18 cellular contexts compared by ENCODE assay signal in the genomic region with DNA sequence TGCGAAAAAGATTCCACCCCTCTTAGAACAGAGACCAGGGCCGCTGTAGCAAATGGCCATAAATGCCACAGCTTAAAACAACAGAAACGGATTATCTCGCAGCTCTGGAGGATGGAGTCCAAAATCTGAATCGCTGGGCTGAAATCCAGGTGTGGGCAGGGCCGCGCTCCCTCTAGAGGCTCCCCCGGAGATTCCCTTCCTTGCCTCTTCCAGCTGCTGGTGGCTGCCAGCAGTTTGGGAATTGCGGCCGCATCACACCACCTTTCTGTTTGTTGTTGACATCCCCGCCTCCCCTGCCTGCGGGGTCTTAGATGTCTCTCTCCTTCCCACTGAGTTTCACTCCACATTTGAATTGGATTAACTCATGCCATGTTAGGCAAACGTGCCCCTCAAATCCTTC. TPM values are rescaled to one million over a fixed set of nuclear protein-coding genes. Genes with fewer than 3 reads are reported as not detected.
DNase-seq lines count a peak whose midpoint lies in the region; ATAC-seq, FAIRE-seq and TF ChIP-seq lines count a peak whose summit lies in the region.
"Had no signal": no experiment of that assay in that cellular context is flagged by ENCODE, and none has a peak within 500 bp of the region (broad histone marks: within the 10 kb centered on the region; RNA-seq: fewer than 3 reads in every experiment).

No MANE protein-coding gene starts in this region.

- H3K4me1 Mint-ChIP-seq in CD14-positive monocyte: no peaks in the 10 kb centered on the region

- H2BK20ac ChIP-seq in H1 (ENCODE audit: low read length): no peak overlapping the region

- TF ChIP-seq RAD21 in H1 (IDR thresholded peaks at IDR 0.05 in 1 of 2, conservative IDR thresholded peaks at IDR 0.05 in 1 of 2; ENCODE audit: low read depth in 2 of 2, low read length in 2 of 2): peak; percentile 32 to 56

- H4K5ac ChIP-seq in H1 (ENCODE audit: insufficient read length, low read depth, low read length): no peak overlapping the region

- no peak overlapping the region for H2AFZ ChIP-seq in H1 (ENCODE audit: low read length)

- peaks cover 13% of the 10 kb centered on the region for H3K79me1 ChIP-seq in H1 (ENCODE audit: low read depth, low read length)

- peaks cover 4 to 45% of the 10 kb centered on the region in 2 experiments; a peak in 3 of 4 replicates for H3K79me2 ChIP-seq in H1 (ENCODE audit: control insufficient read depth in 1 of 2, insufficient read depth in 2 of 2, low read length in 2 of 2)

- peak overlapping the region; percentile 34 for H3K27ac ChIP-seq in A673 (ENCODE audit: low read depth, low read length, poor library complexity, severe bottlenecking)
- no peak overlapping the region for H3K27ac ChIP-seq in H1 (ENCODE audit: low read depth, low read length)
- H3K27ac ChIP-seq in right lobe of liver: no peak overlapping the region
- H3K27ac ChIP-seq: lower lobe of right lung had no signal

- peaks cover 10% of the 10 kb centered on the region for H3K23me2 ChIP-seq in H1 (ENCODE audit: low read depth, low read length)

- H4K8ac ChIP-seq in H1 (ENCODE audit: extremely low read depth, insufficient read depth, low read length): no peak overlapping the region

- H3K9me3 Mint-ChIP-seq in CD14-positive monocyte: peaks cover 0 to 3% (median 0%) of the 10 kb centered on the region in 7 donors
- H3K9me3 Mint-ChIP-seq: activated naive CD8-positive, alpha-beta T cell treated with anti-CD3 and anti-CD28 coated beads, Interleukin-2, amount 10 ng/mL, durations not matched to agents 7 days and 5 days had no signal

- no peak overlapping the region for H3K18ac ChIP-seq in H1 (ENCODE audit: extremely low read depth, low read length)

- H3K4me3 Mint-ChIP-seq in CD14-positive monocyte: no peak overlapping the region
- H3K4me3 Mint-ChIP-seq: activated naive CD8-positive, alpha-beta T cell treated with anti-CD3 and anti-CD28 coated beads, Interleukin-2, amount 10 ng/mL, durations not matched to agents 7 days and 5 days; HFFc6 had no signal

- no peak overlapping the region; the same call in 1 of the 2 replicates for H2BK5ac ChIP-seq in H1 (ENCODE audit: low read depth, low read length)

- peak overlapping the region; percentile 61 for H3K4ac ChIP-seq in H1 (replicated peaks; ENCODE audit: insufficient read length, low read depth, low read length)

- peaks cover 2 to 12% (median 6%) of the 10 kb centered on the region in 3 donors for H3K27me3 Mint-ChIP-seq in CD14-positive monocyte (ENCODE audit: low read depth in 3 of 3)
- H3K27me3 Mint-ChIP-seq: activated naive CD8-positive, alpha-beta T cell treated with anti-CD3 and anti-CD28 coated beads, Interleukin-2, amount 10 ng/mL, durations not matched to agents 7 days and 5 days had no signal

- no peak for FAIRE-seq in H1 (lab: Jason Lieb, UNC)
- FAIRE-seq: K562, TTC549 had no signal

- H3K36me3 ChIP-seq in A673 (ENCODE audit: insufficient read depth, low read length, poor library complexity, severe bottlenecking) (no peaks in the 10 kb centered on the region), H1 (ENCODE audit: control insufficient read depth in 2 of 4, insufficient read depth in 4 of 4, low read length in 3 of 4) (peaks cover 0 to 11% (median 1%) of the 10 kb centered on the region in 4 experiments; a peak in 3 of 8 replicates), right lobe of liver (no peaks in the 10 kb centered on the region)
- H3K36me3 ChIP-seq: heart left ventricle, lower lobe of right lung had no signal

- H3K4me1 ChIP-seq in A673 (ENCODE audit: insufficient read depth, low read length, poor library complexity, severe bottlenecking) (peaks cover 61% of the 10 kb centered on the region), H1 (replicated peaks in 1 of 4; ENCODE audit: control insufficient read depth in 3 of 4, insufficient read depth in 4 of 4, low read length in 3 of 4) (peaks cover 0 to 41% (median 25%) of the 10 kb centered on the region in 4 experiments), right lobe of liver (peaks cover 0 to 14% (median 7%) of the 10 kb centered on the region in 4 donors)
- H3K4me1 ChIP-seq: lower lobe of right lung had no signal

- H3K36me3 Mint-ChIP-seq in CD14-positive monocyte: no peaks in the 10 kb centered on the region
- H3K36me3 Mint-ChIP-seq: activated naive CD8-positive, alpha-beta T cell treated with anti-CD3 and anti-CD28 coated beads, Interleukin-2, amount 10 ng/mL, durations not matched to agents 7 days and 5 days had no signal

- H3K27ac Mint-ChIP-seq in CD14-positive monocyte: no peak overlapping the region
- H3K27ac Mint-ChIP-seq: activated naive CD8-positive, alpha-beta T cell treated with anti-CD3 and anti-CD28 coated beads, Interleukin-2, amount 10 ng/mL, durations not matched to agents 7 days and 5 days; HFFc6 had no signal

- no peak overlapping the region for H4K91ac ChIP-seq in H1 (replicated peaks; ENCODE audit: insufficient read length, low read length)

- H4K20me1 ChIP-seq in H1 (replicated peaks in 1 of 2; ENCODE audit: control insufficient read depth in 1 of 2, insufficient read depth in 2 of 2, low read length in 2 of 2): peaks cover 13 to 49% of the 10 kb centered on the region in 2 experiments

- CTCF ChIA-PET in A673 (lab: Charles Lee): no interaction called here
- CTCF ChIA-PET in H1 (lab: Charles Lee; ENCODE audit: partially characterized antibody): interaction anchor here (0.8 to 2.8 kb wide), 9 partner anchors 10 to 150 kb away, joined by 3 to 21 read pairs (median 4); a partner anchor contains a TSS

- H2AK5ac ChIP-seq in H1 (ENCODE audit: low read depth, low read length): no peak overlapping the region

- WGBS in H1 (ENCODE audit: extremely low coverage in 1 of 2, insufficient coverage in 1 of 2, insufficient read length in 1 of 2, insufficient replicate concordance in 2 of 2, low coverage in 1 of 2, low lambda C conversion rate in 2 of 2, missing lambda C conversion rate in 1 of 2), 2 experiments: 59% methylated on average over 13 of the region's 13 CpGs; no CpG with 5 or more reads in 1 of the 2 experiments
- WGBS in right lobe of liver (ENCODE audit: insufficient coverage, low coverage, low lambda C conversion rate, missing lambda C conversion rate): 67% methylated on average over 11 of the region's 13 CpGs

- H3K23ac ChIP-seq in H1 (ENCODE audit: insufficient read length): no peak overlapping the region

- no peak for TF ChIP-seq POLR2A in H1 (IDR thresholded peaks at IDR 0.05; ENCODE audit: control extremely low read depth in 1 of 2, low read depth in 2 of 2, low read length in 2 of 2)
- TF ChIP-seq POLR2A in right lobe of liver (IDR thresholded peaks at IDR 0.05): no peak

- TF ChIP-seq CTCF in A673 (conservative IDR thresholded peaks at IDR 0.05; ENCODE audit: low read depth, low read length) (0 out of 2 replicates have a peak, but pooled peaks have one; percentile 27), LNCAP (IDR thresholded peaks at IDR 0.05) (peak; percentile 40), H1 (IDR thresholded peaks at IDR 0.05; ENCODE audit: control extremely low read depth in 1 of 3, insufficient read depth in 1 of 3, low read depth in 1 of 3, low read length in 3 of 3) (peak in 2 of 3 experiments; percentile 53 to 54; a peak in 3 of 4 replicates), right lobe of liver (IDR thresholded peaks at IDR 0.05) (peak in 3 of 4 donors; percentile 15 to 40 (median 33)), CD14-positive monocyte (IDR thresholded peaks at IDR 0.05) (no peak)

- intact Hi-C loops in A673 (cut with micrococcal nuclease; ENCODE audit: unreplicated experiment) (no loop called here), right lobe of liver (cut with DNase I) (no loop called here), CD14-positive monocyte (cut with micrococcal nuclease) (no loop called here)

- no peak for TF ChIP-seq EP300 in H1 (IDR thresholded peaks at IDR 0.05; ENCODE audit: borderline replicate concordance in 1 of 2, low read depth in 2 of 2, low read length in 2 of 2)

- H2BK12ac ChIP-seq in H1 (ENCODE audit: low read depth, low read length): no peak overlapping the region

- ATAC-seq in right lobe of liver (peak; percentile 44 to 74 (median 58)), HG03139 (IDR thresholded peaks at IDR 0.05; ENCODE audit: unreplicated experiment) (no peak)
- ATAC-seq: K562, lower lobe of right lung had no signal

- no peak overlapping the region for H3K14ac ChIP-seq in H1 (ENCODE audit: insufficient read length)

- H3K27me3 ChIP-seq in A673 (replicated peaks; ENCODE audit: insufficient read depth, low read depth, low read length, poor library complexity) (no peaks in the 10 kb centered on the region), H1 (replicated peaks in 1 of 4; ENCODE audit: control insufficient read depth in 3 of 4, extremely low read depth in 1 of 4, insufficient read depth in 3 of 4, low read length in 3 of 4) (no peaks in the 10 kb centered on the region), right lobe of liver (no peaks in the 10 kb centered on the region)
- H3K27me3 ChIP-seq: heart left ventricle had no signal

- no peak overlapping the region for H2BK120ac ChIP-seq in H1 (replicated peaks; ENCODE audit: low read depth, low read length)

- H3K9ac ChIP-seq in H1 (replicated peaks in 1 of 4; ENCODE audit: extremely low read depth in 1 of 4, low read depth in 3 of 4, low read length in 3 of 4): no peak overlapping the region

- no peak overlapping the region for H2BK15ac ChIP-seq in H1 (ENCODE audit: low read length)

- POLR2A ChIA-PET in A673 (lab: Charles Lee; ENCODE audit: low non-redundant PET): no interaction called here
- POLR2A ChIA-PET in H1 (lab: Charles Lee; ENCODE audit: partially characterized antibody): interaction anchor here (1.2 kb wide), 1 partner anchor 17 kb away, joined by 3 read pairs; no protein-coding TSS in a partner anchor

- no TSS peak for BruUV-seq in A673 (replicated peaks; lab: Mats Ljungman, UMichigan)

- no peaks in the 10 kb centered on the region for H3K9me3 ChIP-seq in A673 (ENCODE audit: low read depth, low read length, poor library complexity, severe bottlenecking)
- H3K9me3 ChIP-seq in H1 (ENCODE audit: insufficient read depth in 2 of 2, low read depth in 1 of 2, low read length in 1 of 2): no peaks in the 10 kb centered on the region
- H3K9me3 ChIP-seq in right lobe of liver: no peaks in the 10 kb centered on the region
- H3K9me3 ChIP-seq: heart left ventricle, lower lobe of right lung had no signal

- H3K4me2 ChIP-seq in H1 (ENCODE audit: insufficient read depth in 1 of 2, low read depth in 2 of 2, low read length in 2 of 2): peak overlapping the region in 1 of 2 experiments; percentile 22; a peak in 1 of 4 replicates

- H3K56ac ChIP-seq in H1 (replicated peaks; ENCODE audit: insufficient read length, low read depth, low read length): no peak overlapping the region

- H3K4me3 ChIP-seq in A673 (ENCODE audit: low read depth, low read length, poor library complexity, severe bottlenecking): no peak overlapping the region
- H3K4me3 ChIP-seq in H1 (ENCODE audit: extremely low read depth in 1 of 4, insufficient read depth in 2 of 4, low read depth in 3 of 4, low read length in 4 of 4): no peak overlapping the region
- H3K4me3 ChIP-seq in right lobe of liver: no peak overlapping the region
- H3K4me3 ChIP-seq: K562, lower lobe of right lung had no signal

- DNase-seq in A673 (ENCODE audit: low spot score): no peak
- no peak for DNase-seq in H1 (ENCODE audit: low read depth in 1 of 2, low spot score in 2 of 2)
- DNase-seq in right lobe of liver: no peak
- DNase-seq in stimulated activated CD4-positive, alpha-beta T cell treated with anti-CD3 and anti-CD28 coated beads, Interleukin-4, amount 100 ng/mL, for 4 hours: no peak
- no peak for DNase-seq in CD14-positive monocyte (ENCODE audit: low spot score)
- no peak for DNase-seq in DMS53 treated with DMSO at 0.1 percent for 48 hours (lab: John Stamatoyannopoulos, UW; ENCODE audit: unreplicated experiment)
- DNase-seq: activated naive CD8-positive, alpha-beta T cell treated with anti-CD3 and anti-CD28 coated beads, Interleukin-2, amount 10 ng/mL, durations not matched to agents 7 days and 5 days; DMS79; heart left ventricle; HFFc6; lower lobe of right lung; NCI-H446; stimulated activated CD4-positive, alpha-beta T cell treated with anti-CD3 and anti-CD28 coated beads, Interleukin-2, amount 100 ng/mL, for 48 hours; stimulated activated naive CD4-positive, alpha-beta T cell treated with Interleukin-2 at 50 U/mL for 16 hours had no signal

RNA-seq across cellular contexts. Expression of a gene that starts 15.6 kb away (rescaled TPM):
- total RNA-seq in A673 (2021) (14.3 and 19.2 TPM in 2 replicates), right lobe of liver (1 to 10 TPM; 1.1 to 5.9 (median 3.3) TPM)
- 45.7 and 45.9 TPM in 2 replicates for total RNA-seq in H1 (2021; fragmentation: NEBNext Ultra II Directional; extraction: Animal tissue kit (Norgen Biotek cat#: 25700))
- polyA plus RNA-seq in H1 (2011; rRNA removed) (39.2 and 46.7 TPM in 2 replicates), CD14-positive monocyte (under 1 TPM in 1 of 2 donors, not detected in 1; 0.05 TPM)
- 39.6 TPM for polyA plus RNA-seq in H1 (2011; cell fraction: cytosol; rRNA removed)
- polyA plus RNA-seq in H1 (2011; cell fraction: nucleus; rRNA removed): 71.9 TPM
- 36.3 to 41.3 TPM (median 40.5 TPM) in 4 replicates for polyA plus RNA-seq in H1 (2012, experiment 1 of 2)
- polyA plus RNA-seq in H1 (2012, experiment 2 of 2): 37.8 TPM
- polyA plus RNA-seq in H1 (2013, experiment 1 of 2): 28.8 TPM
- 30.4 TPM for polyA plus RNA-seq in H1 (2013, experiment 2 of 2)
- 22.5 and 33.8 TPM in 2 replicates for polyA minus RNA-seq in H1 (2011; rRNA and poly(A)+ RNA removed)
- polyA minus RNA-seq in H1 (2011; cell fraction: cytosol; rRNA and poly(A)+ RNA removed): 25.3 TPM
- 43.2 TPM for polyA minus RNA-seq in H1 (2011; cell fraction: nucleus; rRNA and poly(A)+ RNA removed)
- total RNA-seq: HFFc6 had no signal
